ENCODE assay signal across 1 cellular context in the genomic region with DNA sequence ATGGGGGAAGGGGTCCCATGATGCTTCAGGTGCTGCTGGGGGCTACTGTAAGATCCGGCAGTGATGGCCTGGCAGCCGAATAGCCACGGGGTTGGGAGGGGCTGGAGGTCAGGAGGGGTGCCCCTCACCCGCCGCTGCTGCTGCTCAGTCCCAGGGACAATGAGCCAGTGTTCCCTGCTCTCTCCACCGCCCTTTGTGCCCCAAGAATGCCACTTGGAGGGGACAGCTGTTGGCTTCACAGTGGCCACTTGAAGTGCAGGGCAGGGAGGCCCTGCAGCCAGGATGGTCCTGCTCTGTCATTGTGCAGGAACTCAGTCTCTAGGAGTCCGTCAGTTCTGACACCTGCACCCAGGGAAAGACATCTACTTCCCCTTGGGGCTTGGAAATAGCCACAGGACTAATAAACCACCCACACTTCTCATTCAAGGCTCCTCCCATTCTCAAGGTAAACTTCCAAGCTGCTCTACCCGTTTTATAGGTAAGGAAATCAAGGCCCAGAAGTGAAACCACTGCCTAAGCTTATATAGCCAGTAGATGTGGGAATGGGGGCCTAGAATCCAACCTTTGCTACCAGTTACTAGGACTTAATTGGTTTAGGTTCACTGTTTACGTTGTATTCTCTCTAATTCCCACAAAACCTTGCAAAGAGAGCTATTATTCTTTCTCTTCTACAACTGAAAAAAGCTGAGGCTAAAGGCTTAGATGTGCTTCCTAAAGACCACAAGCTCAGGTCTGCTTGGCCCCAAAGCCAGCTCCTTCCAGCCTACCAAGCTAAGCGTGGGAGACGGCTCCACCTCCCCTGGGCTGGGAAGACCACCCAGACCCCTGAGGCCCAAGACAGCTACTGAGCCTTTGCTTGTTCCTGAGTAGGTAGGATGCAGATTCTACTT.
TF ChIP-seq lines count a peak whose summit lies in the region.

No MANE protein-coding gene starts in this region.

TF ChIP-seq in HepG2, 621 proteins besides CTCF, POLR2A, EP300 and RAD21 (continued from another document and continues in another):
- TF ChIP-seq, protein P1, sequence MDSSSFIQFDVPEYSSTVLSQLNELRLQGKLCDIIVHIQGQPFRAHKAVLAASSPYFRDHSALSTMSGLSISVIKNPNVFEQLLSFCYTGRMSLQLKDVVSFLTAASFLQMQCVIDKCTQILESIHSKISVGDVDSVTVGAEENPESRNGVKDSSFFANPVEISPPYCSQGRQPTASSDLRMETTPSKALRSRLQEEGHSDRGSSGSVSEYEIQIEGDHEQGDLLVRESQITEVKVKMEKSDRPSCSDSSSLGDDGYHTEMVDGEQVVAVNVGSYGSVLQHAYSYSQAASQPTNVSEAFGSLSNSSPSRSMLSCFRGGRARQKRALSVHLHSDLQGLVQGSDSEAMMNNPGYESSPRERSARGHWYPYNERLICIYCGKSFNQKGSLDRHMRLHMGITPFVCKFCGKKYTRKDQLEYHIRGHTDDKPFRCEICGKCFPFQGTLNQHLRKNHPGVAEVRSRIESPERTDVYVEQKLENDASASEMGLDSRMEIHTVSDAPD (CRISPR knock-in tag; IDR thresholded peaks at IDR 0.05), result 0 out of 2 replicates have a peak, but pooled peaks have one; percentile 61
- TF ChIP-seq XRCC5 (optimal IDR thresholded peaks at IDR 0.05; ENCODE audit: low read length), result peak; percentile 56
- TF ChIP-seq ZMYM4 (CRISPR knock-in tag; IDR thresholded peaks at IDR 0.05), result peak; percentile 30; the same call in 1 of the 2 replicates
- TF ChIP-seq, protein P2, sequence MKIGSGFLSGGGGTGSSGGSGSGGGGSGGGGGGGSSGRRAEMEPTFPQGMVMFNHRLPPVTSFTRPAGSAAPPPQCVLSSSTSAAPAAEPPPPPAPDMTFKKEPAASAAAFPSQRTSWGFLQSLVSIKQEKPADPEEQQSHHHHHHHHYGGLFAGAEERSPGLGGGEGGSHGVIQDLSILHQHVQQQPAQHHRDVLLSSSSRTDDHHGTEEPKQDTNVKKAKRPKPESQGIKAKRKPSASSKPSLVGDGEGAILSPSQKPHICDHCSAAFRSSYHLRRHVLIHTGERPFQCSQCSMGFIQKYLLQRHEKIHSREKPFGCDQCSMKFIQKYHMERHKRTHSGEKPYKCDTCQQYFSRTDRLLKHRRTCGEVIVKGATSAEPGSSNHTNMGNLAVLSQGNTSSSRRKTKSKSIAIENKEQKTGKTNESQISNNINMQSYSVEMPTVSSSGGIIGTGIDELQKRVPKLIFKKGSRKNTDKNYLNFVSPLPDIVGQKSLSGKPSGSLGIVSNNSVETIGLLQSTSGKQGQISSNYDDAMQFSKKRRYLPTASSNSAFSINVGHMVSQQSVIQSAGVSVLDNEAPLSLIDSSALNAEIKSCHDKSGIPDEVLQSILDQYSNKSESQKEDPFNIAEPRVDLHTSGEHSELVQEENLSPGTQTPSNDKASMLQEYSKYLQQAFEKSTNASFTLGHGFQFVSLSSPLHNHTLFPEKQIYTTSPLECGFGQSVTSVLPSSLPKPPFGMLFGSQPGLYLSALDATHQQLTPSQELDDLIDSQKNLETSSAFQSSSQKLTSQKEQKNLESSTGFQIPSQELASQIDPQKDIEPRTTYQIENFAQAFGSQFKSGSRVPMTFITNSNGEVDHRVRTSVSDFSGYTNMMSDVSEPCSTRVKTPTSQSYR (CRISPR knock-in tag; IDR thresholded peaks at IDR 0.05; ENCODE audit: borderline replicate concordance), result peak; percentile 67
- TF ChIP-seq, protein P3, sequence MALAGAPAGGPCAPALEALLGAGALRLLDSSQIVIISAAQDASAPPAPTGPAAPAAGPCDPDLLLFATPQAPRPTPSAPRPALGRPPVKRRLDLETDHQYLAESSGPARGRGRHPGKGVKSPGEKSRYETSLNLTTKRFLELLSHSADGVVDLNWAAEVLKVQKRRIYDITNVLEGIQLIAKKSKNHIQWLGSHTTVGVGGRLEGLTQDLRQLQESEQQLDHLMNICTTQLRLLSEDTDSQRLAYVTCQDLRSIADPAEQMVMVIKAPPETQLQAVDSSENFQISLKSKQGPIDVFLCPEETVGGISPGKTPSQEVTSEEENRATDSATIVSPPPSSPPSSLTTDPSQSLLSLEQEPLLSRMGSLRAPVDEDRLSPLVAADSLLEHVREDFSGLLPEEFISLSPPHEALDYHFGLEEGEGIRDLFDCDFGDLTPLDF (CRISPR knock-in tag; IDR thresholded peaks at IDR 0.05), result no peak
- no peak for TF ChIP-seq ZNF432 (CRISPR knock-in tag; IDR thresholded peaks at IDR 0.05; ENCODE audit: borderline replicate concordance)
- 0 out of 2 replicates have a peak, but pooled peaks have one; percentile 15 for TF ChIP-seq GATAD1 (CRISPR knock-in tag; IDR thresholded peaks at IDR 0.05)
- no peak for TF ChIP-seq KMT2B (CRISPR knock-in tag; IDR thresholded peaks at IDR 0.05)
- TF ChIP-seq ZNF761 (CRISPR knock-in tag; conservative IDR thresholded peaks at IDR 0.05), result no peak
- TF ChIP-seq HDAC1 (CRISPR knock-in tag; IDR thresholded peaks at IDR 0.05), result peak; percentile 41
- no peak for TF ChIP-seq ZNF772 (CRISPR knock-in tag; IDR thresholded peaks at IDR 0.05)
- TF ChIP-seq ZNF883 (CRISPR knock-in tag; IDR thresholded peaks at IDR 0.05; ENCODE audit: not compliant biosample characterization), result peak; percentile 49
- TF ChIP-seq ARNT2 (CRISPR knock-in tag; IDR thresholded peaks at IDR 0.05; ENCODE audit: low read depth), result no peak
- TF ChIP-seq ZNF629 (CRISPR knock-in tag; conservative IDR thresholded peaks at IDR 0.05), result peak; percentile 94
- TF ChIP-seq PHF5A (CRISPR knock-in tag; IDR thresholded peaks at IDR 0.05; ENCODE audit: low read depth, unreplicated experiment), result no peak
- no peak for TF ChIP-seq ELF1 (CRISPR knock-in tag; IDR thresholded peaks at IDR 0.05)
- no peak for TF ChIP-seq GABPA (IDR thresholded peaks at IDR 0.05; ENCODE audit: low read depth, low read length)
- no peak for TF ChIP-seq GABPA (CRISPR knock-in tag; IDR thresholded peaks at IDR 0.05; ENCODE audit: low read depth)
- TF ChIP-seq ZBTB7B (CRISPR knock-in tag; IDR thresholded peaks at IDR 0.05), result peak; percentile 58; the same call in 1 of the 2 replicates
- TF ChIP-seq, protein P4, sequence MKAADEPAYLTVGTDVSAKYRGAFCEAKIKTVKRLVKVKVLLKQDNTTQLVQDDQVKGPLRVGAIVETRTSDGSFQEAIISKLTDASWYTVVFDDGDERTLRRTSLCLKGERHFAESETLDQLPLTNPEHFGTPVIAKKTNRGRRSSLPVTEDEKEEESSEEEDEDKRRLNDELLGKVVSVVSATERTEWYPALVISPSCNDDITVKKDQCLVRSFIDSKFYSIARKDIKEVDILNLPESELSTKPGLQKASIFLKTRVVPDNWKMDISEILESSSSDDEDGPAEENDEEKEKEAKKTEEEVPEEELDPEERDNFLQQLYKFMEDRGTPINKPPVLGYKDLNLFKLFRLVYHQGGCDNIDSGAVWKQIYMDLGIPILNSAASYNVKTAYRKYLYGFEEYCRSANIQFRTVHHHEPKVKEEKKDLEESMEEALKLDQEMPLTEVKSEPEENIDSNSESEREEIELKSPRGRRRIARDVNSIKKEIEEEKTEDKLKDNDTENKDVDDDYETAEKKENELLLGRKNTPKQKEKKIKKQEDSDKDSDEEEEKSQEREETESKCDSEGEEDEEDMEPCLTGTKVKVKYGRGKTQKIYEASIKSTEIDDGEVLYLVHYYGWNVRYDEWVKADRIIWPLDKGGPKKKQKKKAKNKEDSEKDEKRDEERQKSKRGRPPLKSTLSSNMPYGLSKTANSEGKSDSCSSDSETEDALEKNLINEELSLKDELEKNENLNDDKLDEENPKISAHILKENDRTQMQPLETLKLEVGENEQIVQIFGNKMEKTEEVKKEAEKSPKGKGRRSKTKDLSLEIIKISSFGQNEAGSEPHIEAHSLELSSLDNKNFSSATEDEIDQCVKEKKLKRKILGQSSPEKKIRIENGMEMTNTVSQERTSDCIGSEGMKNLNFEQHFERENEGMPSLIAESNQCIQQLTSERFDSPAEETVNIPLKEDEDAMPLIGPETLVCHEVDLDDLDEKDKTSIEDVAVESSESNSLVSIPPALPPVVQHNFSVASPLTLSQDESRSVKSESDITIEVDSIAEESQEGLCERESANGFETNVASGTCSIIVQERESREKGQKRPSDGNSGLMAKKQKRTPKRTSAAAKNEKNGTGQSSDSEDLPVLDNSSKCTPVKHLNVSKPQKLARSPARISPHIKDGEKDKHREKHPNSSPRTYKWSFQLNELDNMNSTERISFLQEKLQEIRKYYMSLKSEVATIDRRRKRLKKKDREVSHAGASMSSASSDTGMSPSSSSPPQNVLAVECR (CRISPR knock-in tag; IDR thresholded peaks at IDR 0.05; ENCODE audit: borderline replicate concordance), result peak; percentile 29; the same call in 1 of the 2 replicates
- 0 out of 2 replicates have a peak, but pooled peaks have one; percentile 7 for TF ChIP-seq ZNF12 (CRISPR knock-in tag; IDR thresholded peaks at IDR 0.05)
- no peak for TF ChIP-seq SRF (IDR thresholded peaks at IDR 0.05; ENCODE audit: low read depth, low read length)
- peak; percentile 91 for TF ChIP-seq ZNF292 (CRISPR knock-in tag; IDR thresholded peaks at IDR 0.05; ENCODE audit: borderline replicate concordance, low read depth)
- peak; percentile 99 for TF ChIP-seq HNRNPL (IDR thresholded peaks at IDR 0.05; ENCODE audit: low read depth, low read length)
- TF ChIP-seq ZNF841 (CRISPR knock-in tag; IDR thresholded peaks at IDR 0.05; ENCODE audit: borderline replicate concordance), result no peak
- no peak for TF ChIP-seq SMARCE1 (IDR thresholded peaks at IDR 0.05; ENCODE audit: borderline replicate concordance)
- TF ChIP-seq, protein P5, sequence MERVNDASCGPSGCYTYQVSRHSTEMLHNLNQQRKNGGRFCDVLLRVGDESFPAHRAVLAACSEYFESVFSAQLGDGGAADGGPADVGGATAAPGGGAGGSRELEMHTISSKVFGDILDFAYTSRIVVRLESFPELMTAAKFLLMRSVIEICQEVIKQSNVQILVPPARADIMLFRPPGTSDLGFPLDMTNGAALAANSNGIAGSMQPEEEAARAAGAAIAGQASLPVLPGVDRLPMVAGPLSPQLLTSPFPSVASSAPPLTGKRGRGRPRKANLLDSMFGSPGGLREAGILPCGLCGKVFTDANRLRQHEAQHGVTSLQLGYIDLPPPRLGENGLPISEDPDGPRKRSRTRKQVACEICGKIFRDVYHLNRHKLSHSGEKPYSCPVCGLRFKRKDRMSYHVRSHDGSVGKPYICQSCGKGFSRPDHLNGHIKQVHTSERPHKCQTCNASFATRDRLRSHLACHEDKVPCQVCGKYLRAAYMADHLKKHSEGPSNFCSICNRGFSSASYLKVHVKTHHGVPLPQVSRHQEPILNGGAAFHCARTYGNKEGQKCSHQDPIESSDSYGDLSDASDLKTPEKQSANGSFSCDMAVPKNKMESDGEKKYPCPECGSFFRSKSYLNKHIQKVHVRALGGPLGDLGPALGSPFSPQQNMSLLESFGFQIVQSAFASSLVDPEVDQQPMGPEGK (CRISPR knock-in tag; IDR thresholded peaks at IDR 0.05), result peak; percentile 69
- peak; percentile 73; the same call in 1 of the 2 replicates for TF ChIP-seq NCOA1 (CRISPR knock-in tag; IDR thresholded peaks at IDR 0.05)
- TF ChIP-seq NFATC3 (CRISPR knock-in tag; IDR thresholded peaks at IDR 0.05), result no peak
- no peak for TF ChIP-seq ZNF263 (CRISPR knock-in tag; IDR thresholded peaks at IDR 0.05)
- no peak for TF ChIP-seq SNRNP70 (IDR thresholded peaks at IDR 0.05; ENCODE audit: low read depth, low read length)
- TF ChIP-seq, protein P6, sequence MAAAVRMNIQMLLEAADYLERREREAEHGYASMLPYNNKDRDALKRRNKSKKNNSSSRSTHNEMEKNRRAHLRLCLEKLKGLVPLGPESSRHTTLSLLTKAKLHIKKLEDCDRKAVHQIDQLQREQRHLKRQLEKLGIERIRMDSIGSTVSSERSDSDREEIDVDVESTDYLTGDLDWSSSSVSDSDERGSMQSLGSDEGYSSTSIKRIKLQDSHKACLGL (CRISPR knock-in tag; IDR thresholded peaks at IDR 0.05), result peak; percentile 16; the same call in 1 of the 2 replicates
- TF ChIP-seq FOXO1 (CRISPR knock-in tag; IDR thresholded peaks at IDR 0.05), result no peak
- TF ChIP-seq ZNF24 (IDR thresholded peaks at IDR 0.05), result 0 out of 2 replicates have a peak, but pooled peaks have one; percentile 23
- TF ChIP-seq, protein P7, sequence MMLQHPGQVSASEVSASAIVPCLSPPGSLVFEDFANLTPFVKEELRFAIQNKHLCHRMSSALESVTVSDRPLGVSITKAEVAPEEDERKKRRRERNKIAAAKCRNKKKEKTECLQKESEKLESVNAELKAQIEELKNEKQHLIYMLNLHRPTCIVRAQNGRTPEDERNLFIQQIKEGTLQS (CRISPR knock-in tag; IDR thresholded peaks at IDR 0.05), result 0 out of 2 replicates have a peak, but pooled peaks have one; percentile 31
- no peak for TF ChIP-seq SCMH1 (CRISPR knock-in tag; IDR thresholded peaks at IDR 0.05; ENCODE audit: borderline replicate concordance)
- TF ChIP-seq NCOA2 (CRISPR knock-in tag; IDR thresholded peaks at IDR 0.05), result peak; percentile 37; the same call in 1 of the 2 replicates
- TF ChIP-seq ZBTB3 (CRISPR knock-in tag; IDR thresholded peaks at IDR 0.05; ENCODE audit: borderline replicate concordance, low read depth), result 0 out of 2 replicates have a peak, but pooled peaks have one; percentile 44
- TF ChIP-seq, protein P8, sequence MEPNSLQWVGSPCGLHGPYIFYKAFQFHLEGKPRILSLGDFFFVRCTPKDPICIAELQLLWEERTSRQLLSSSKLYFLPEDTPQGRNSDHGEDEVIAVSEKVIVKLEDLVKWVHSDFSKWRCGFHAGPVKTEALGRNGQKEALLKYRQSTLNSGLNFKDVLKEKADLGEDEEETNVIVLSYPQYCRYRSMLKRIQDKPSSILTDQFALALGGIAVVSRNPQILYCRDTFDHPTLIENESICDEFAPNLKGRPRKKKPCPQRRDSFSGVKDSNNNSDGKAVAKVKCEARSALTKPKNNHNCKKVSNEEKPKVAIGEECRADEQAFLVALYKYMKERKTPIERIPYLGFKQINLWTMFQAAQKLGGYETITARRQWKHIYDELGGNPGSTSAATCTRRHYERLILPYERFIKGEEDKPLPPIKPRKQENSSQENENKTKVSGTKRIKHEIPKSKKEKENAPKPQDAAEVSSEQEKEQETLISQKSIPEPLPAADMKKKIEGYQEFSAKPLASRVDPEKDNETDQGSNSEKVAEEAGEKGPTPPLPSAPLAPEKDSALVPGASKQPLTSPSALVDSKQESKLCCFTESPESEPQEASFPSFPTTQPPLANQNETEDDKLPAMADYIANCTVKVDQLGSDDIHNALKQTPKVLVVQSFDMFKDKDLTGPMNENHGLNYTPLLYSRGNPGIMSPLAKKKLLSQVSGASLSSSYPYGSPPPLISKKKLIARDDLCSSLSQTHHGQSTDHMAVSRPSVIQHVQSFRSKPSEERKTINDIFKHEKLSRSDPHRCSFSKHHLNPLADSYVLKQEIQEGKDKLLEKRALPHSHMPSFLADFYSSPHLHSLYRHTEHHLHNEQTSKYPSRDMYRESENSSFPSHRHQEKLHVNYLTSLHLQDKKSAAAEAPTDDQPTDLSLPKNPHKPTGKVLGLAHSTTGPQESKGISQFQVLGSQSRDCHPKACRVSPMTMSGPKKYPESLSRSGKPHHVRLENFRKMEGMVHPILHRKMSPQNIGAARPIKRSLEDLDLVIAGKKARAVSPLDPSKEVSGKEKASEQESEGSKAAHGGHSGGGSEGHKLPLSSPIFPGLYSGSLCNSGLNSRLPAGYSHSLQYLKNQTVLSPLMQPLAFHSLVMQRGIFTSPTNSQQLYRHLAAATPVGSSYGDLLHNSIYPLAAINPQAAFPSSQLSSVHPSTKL (CRISPR knock-in tag; IDR thresholded peaks at IDR 0.05), result peak; percentile 33; the same call in 1 of the 2 replicates
- peak; percentile 26; the same call in 1 of the 2 replicates for TF ChIP-seq ZNF121 (CRISPR knock-in tag; IDR thresholded peaks at IDR 0.05)
- TF ChIP-seq, protein P9, sequence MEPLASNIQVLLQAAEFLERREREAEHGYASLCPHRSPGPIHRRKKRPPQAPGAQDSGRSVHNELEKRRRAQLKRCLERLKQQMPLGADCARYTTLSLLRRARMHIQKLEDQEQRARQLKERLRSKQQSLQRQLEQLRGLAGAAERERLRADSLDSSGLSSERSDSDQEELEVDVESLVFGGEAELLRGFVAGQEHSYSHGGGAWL (CRISPR knock-in tag; IDR thresholded peaks at IDR 0.05), result no peak
